In the genomic region with DNA sequence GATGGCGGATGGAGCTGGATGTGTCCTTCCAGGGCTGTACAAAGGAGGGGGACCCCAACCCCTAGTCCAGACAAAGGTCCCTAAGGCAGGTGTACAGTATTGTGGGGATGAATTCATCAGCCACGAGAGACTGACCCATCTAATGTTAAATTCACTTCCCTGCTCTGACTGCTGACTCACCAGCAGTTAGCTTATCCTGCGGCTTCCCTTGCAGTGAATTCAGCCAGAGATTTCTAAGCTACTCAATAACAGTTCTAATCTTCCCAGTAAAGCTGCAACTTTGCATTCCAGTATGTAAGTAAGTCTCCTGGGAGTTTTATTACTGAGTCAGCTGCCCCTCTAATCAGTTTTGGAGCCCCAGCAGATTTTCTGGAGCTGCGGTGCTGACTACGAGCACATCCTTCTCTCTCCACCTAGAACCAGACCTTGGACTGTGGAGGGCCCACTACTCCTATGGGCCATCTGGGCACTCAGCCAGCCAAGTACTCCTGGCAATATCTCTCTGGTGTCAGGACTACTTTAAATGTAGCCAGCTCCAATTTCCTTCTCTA, we compare ENCODE assay signal across 8 cellular contexts. TPM values are rescaled to one million over a fixed set of nuclear protein-coding genes. Genes with fewer than 3 reads are reported as not detected.
DNase-seq lines count a peak whose midpoint lies in the region; ATAC-seq, FAIRE-seq and TF ChIP-seq lines count a peak whose summit lies in the region.

No MANE protein-coding gene starts in this region.

- TF ChIP-seq CTCF in ascending aorta (IDR thresholded peaks at IDR 0.05) (no peak), thyroid gland (IDR thresholded peaks at IDR 0.05) (no peak)

- H3K9ac ChIP-seq in BLaER1: no peak overlapping the region

- peaks cover 22% of the 10 kb centered on the region for H3K36me3 ChIP-seq in BLaER1
- H3K36me3 ChIP-seq in ascending aorta: no peaks in the 10 kb centered on the region
- H3K36me3 ChIP-seq in thyroid gland: no peaks in the 10 kb centered on the region

- H3K9me3 ChIP-seq in BLaER1: peaks cover 22% of the 10 kb centered on the region; the same call in 1 of the 2 replicates
- peaks cover 0 to 4% of the 10 kb centered on the region in 2 donors for H3K9me3 ChIP-seq in ascending aorta
- H3K9me3 ChIP-seq in thyroid gland: no peaks in the 10 kb centered on the region

- WGBS in thyroid gland, 2 donors: 26 to 27% methylated on average over 5 of the region's 5 CpGs

- H3K27me3 ChIP-seq in BLaER1 (no peaks in the 10 kb centered on the region), ascending aorta (no peaks in the 10 kb centered on the region), thyroid gland (no peaks in the 10 kb centered on the region)

- no peak overlapping the region for H3K4me3 ChIP-seq in BLaER1
- H3K4me3 ChIP-seq in ascending aorta: no peak overlapping the region
- H3K4me3 ChIP-seq in thyroid gland (replicated peaks in 1 of 3): no peak overlapping the region

- intact Hi-C loops in ascending aorta (cut with DNase I): no loop called here
- intact Hi-C loops in left colon (cut with DNase I, micrococcal nuclease): no loop called here
- intact Hi-C loops in thyroid gland (cut with DNase I): no loop called here

- H4K20me1 ChIP-seq in BLaER1: 0 out of 2 replicates have a peak, but pooled peaks cover 3% of the 10 kb centered on the region

- DNase-seq in HTR-8/SVneo (ENCODE audit: insufficient read length, low spot score) (no peak), ascending aorta (ENCODE audit: low spot score in 2 of 2) (peak in 1 of 2 donors; percentile 67), left colon (peak; percentile 67 to 73), thyroid gland (peak; percentile 82 to 87), activated gamma-delta T cell treated with Interleukin-2 at 50 U/mL for 16 hours (no peak), T-helper 1 cell (no peak), retina (no peak)

- no peak for TF ChIP-seq POLR2A in thyroid gland (IDR thresholded peaks at IDR 0.05)

- H3K4me1 ChIP-seq in BLaER1 (peaks cover 63% of the 10 kb centered on the region), ascending aorta (peaks cover 5 to 46% of the 10 kb centered on the region in 2 donors), thyroid gland (peaks cover 34 to 82% of the 10 kb centered on the region in 2 donors)

- peak; percentile 81 for ATAC-seq in left colon

- H3K4me2 ChIP-seq in BLaER1: peak overlapping the region; percentile 71

- H3K27ac ChIP-seq in BLaER1 (peak overlapping the region; percentile 49), ascending aorta (peak overlapping the region; percentile 72 to 86), thyroid gland (peak overlapping the region; percentile 17 to 71 (median 54))

- FAIRE-seq in HTR-8/SVneo (lab: Jason Lieb, UNC): peak; percentile 57

RNA-seq across cellular contexts. Expression of gene B4GALT1, which starts 16.1 kb away (rescaled TPM):
- total RNA-seq in ascending aorta (100 TPM), left colon (100 to 1,000 TPM; 106 to 115 TPM), thyroid gland (100 to 1,000 TPM in 3 of 4 donors, 10 to 100 TPM in 1; 88.3 to 119 (median 103) TPM)

Comparison
In these comparisons a context has a peak if more than half of its experiments do, and no peak if none do; other contexts are left out.
1. DNase-seq: peak in left colon (2 of 2) and thyroid gland (2 of 2); none in HTR-8/SVneo (single experiment), activated gamma-delta T cell treated with Interleukin-2 at 50 U/mL for 16 hours (single experiment), T-helper 1 cell (0 of 5) and retina (single experiment).
2. Peak in every context shown above with its lines, with median percentiles within 50 percentile points of each other: H3K27ac ChIP-seq.